26 cellular contexts compared by ENCODE assay signal in genomic region chr3:137325170-137325569, GRCh38.
DNase-seq lines count a peak whose midpoint lies in the region; ATAC-seq, FAIRE-seq and TF ChIP-seq lines count a peak whose summit lies in the region.
"Had no signal": no experiment of that assay in that cellular context is flagged by ENCODE, and none has a peak within 500 bp of the region (broad histone marks: within the 10 kb centered on the region; RNA-seq: fewer than 3 reads in every experiment).

No MANE protein-coding gene starts in this region.

- H3K4me3 Mint-ChIP-seq in activated CD4-positive, alpha-beta memory T cell treated with anti-CD3 and anti-CD28 coated beads, Interleukin-2, amount 10 ng/mL, durations not matched to agents 7 days and 5 days = no peak overlapping the region
- H3K4me3 Mint-ChIP-seq: activated CD4-positive, alpha-beta T cell treated with anti-CD3 and anti-CD28 coated beads, Interleukin-2, amount 10 ng/mL, durations not matched to agents 7 days and 5 days; activated naive CD8-positive, alpha-beta T cell; CD4-positive, CD25-positive, alpha-beta regulatory T cell; H9 had no signal

- no peaks in the 10 kb centered on the region for H3K9me3 Mint-ChIP-seq in activated CD4-positive, alpha-beta memory T cell treated with anti-CD3 and anti-CD28 coated beads, Interleukin-2, amount 10 ng/mL, durations not matched to agents 7 days and 5 days

- no peak overlapping the region for H2AFZ ChIP-seq in OCI-LY3 (ENCODE audit: low read depth, low read length)

- DNase-seq in activated CD4-positive, alpha-beta memory T cell treated with anti-CD3 and anti-CD28 coated beads, Interleukin-2, amount 10 ng/mL, durations not matched to agents 7 days and 5 days = no peak
- DNase-seq in D721Med (ENCODE audit: insufficient read length, low spot score) = no peak
- DNase-seq: activated CD4-positive, alpha-beta T cell treated with anti-CD3 and anti-CD28 coated beads, Interleukin-2, amount 10 ng/mL, durations not matched to agents 7 days and 5 days; activated CD8-positive, alpha-beta memory T cell treated with anti-CD3 and anti-CD28 coated beads, Interleukin-2, amount 50 U/mL, for 4 hours; CD4-positive, CD25-positive, alpha-beta regulatory T cell; DMS 273 treated with DMSO at 0.1 percent for 48 hours; dorsolateral prefrontal cortex; H9; heart left ventricle; left cardiac atrium; NCI-H1436; NCI-H510A treated with DMSO at 0.1 percent for 48 hours; RPMI8226; WERI-Rb-1 had no signal

- H3K9ac ChIP-seq in OCI-LY3 (ENCODE audit: low read length) = no peak overlapping the region

- no peak overlapping the region for H3K27ac Mint-ChIP-seq in activated CD4-positive, alpha-beta memory T cell treated with anti-CD3 and anti-CD28 coated beads, Interleukin-2, amount 10 ng/mL, durations not matched to agents 7 days and 5 days
- H3K27ac Mint-ChIP-seq: activated CD4-positive, alpha-beta T cell treated with anti-CD3 and anti-CD28 coated beads, Interleukin-2, amount 10 ng/mL, durations not matched to agents 7 days and 5 days; activated naive CD8-positive, alpha-beta T cell; activated T-helper 2 cell treated with anti-CD3 and anti-CD28 coated beads, Interferon-gamma antibody, Interleukin-2, Interleukin-4, amounts not matched to agents 10 μg/mL and 5 μg/mL and 100 μg/mL, durations not matched to agents 14 hours and 24 hours and 36 hours; CD4-positive, CD25-positive, alpha-beta regulatory T cell; H9; IgD-negative memory B cell had no signal

- H3K4me1 Mint-ChIP-seq in activated CD4-positive, alpha-beta memory T cell treated with anti-CD3 and anti-CD28 coated beads, Interleukin-2, amount 10 ng/mL, durations not matched to agents 7 days and 5 days = no peaks in the 10 kb centered on the region
- H3K4me1 Mint-ChIP-seq: activated CD4-positive, alpha-beta T cell treated with anti-CD3 and anti-CD28 coated beads, Interleukin-2, amount 10 ng/mL, durations not matched to agents 7 days and 5 days; CD4-positive, CD25-positive, alpha-beta regulatory T cell; IgD-negative memory B cell had no signal

- H3K27me3 Mint-ChIP-seq in activated CD4-positive, alpha-beta memory T cell treated with anti-CD3 and anti-CD28 coated beads, Interleukin-2, amount 10 ng/mL, durations not matched to agents 7 days and 5 days = no peaks in the 10 kb centered on the region
- H3K27me3 Mint-ChIP-seq: activated CD4-positive, alpha-beta T cell treated with anti-CD3 and anti-CD28 coated beads, Interleukin-2, amount 10 ng/mL, durations not matched to agents 7 days and 5 days; activated naive CD8-positive, alpha-beta T cell; CD4-positive, CD25-positive, alpha-beta regulatory T cell; IgD-negative memory B cell had no signal

- no peaks in the 10 kb centered on the region for H4K20me1 ChIP-seq in OCI-LY3 (ENCODE audit: insufficient read depth, low read length)

- POLR2A ChIA-PET in activated CD4-positive, alpha-beta memory T cell treated with anti-CD3 and anti-CD28 coated beads, Interleukin-2, amount 10 ng/mL, durations not matched to agents 7 days and 5 days (lab: Charles Lee) = no interaction called here

- CTCF ChIA-PET in activated CD4-positive, alpha-beta memory T cell treated with anti-CD3 and anti-CD28 coated beads, Interleukin-2, amount 10 ng/mL, durations not matched to agents 7 days and 5 days (lab: Charles Lee) = no interaction called here

- peak overlapping the region; percentile 33 for H3K4me3 ChIP-seq in OCI-LY3 (ENCODE audit: low read length)
- H3K4me3 ChIP-seq: dorsolateral prefrontal cortex, heart left ventricle, SK-N-MC had no signal

- TF ChIP-seq CTCF in OCI-LY3 (IDR thresholded peaks at IDR 0.05; ENCODE audit: low read depth, low read length) (no peak), D721Med (IDR thresholded peaks at IDR 0.05; ENCODE audit: insufficient read depth, missing control alignments) (no peak)

- H3K36me3 Mint-ChIP-seq in activated CD4-positive, alpha-beta memory T cell treated with anti-CD3 and anti-CD28 coated beads, Interleukin-2, amount 10 ng/mL, durations not matched to agents 7 days and 5 days (ENCODE audit: low read depth) = no peaks in the 10 kb centered on the region
- H3K36me3 Mint-ChIP-seq: activated naive CD8-positive, alpha-beta T cell; CD4-positive, CD25-positive, alpha-beta regulatory T cell; IgD-negative memory B cell had no signal

- ATAC-seq in GM18519 (IDR thresholded peaks at IDR 0.05; ENCODE audit: low FRiP score, unreplicated experiment) = peak; percentile 82
- peak; percentile 82 for ATAC-seq in GM19463 (IDR thresholded peaks at IDR 0.05; ENCODE audit: unreplicated experiment)
- peak; percentile 78 for ATAC-seq in HG02938 (IDR thresholded peaks at IDR 0.05; ENCODE audit: unreplicated experiment)
- no peak for ATAC-seq in GM21528 (IDR thresholded peaks at IDR 0.05; ENCODE audit: low FRiP score, unreplicated experiment)
- ATAC-seq: heart left ventricle, left cardiac atrium had no signal

- peak overlapping the region; percentile 49 for H3K4me2 ChIP-seq in OCI-LY3 (ENCODE audit: low read length)

- no peaks in the 10 kb centered on the region for H3K79me2 ChIP-seq in OCI-LY3 (ENCODE audit: low read length)

- H3K9me3 ChIP-seq in OCI-LY3 (ENCODE audit: insufficient read depth, low read length) = no peaks in the 10 kb centered on the region
- H3K9me3 ChIP-seq: neutrophil had no signal

- H3K4me1 ChIP-seq in OCI-LY3 (ENCODE audit: low read length) = peaks cover 49% of the 10 kb centered on the region
- H3K4me1 ChIP-seq: heart left ventricle had no signal

- FAIRE-seq in D721Med (lab: Jason Lieb, UNC) = no peak
- FAIRE-seq: astrocyte, urothelium cell line had no signal

- H3K36me3 ChIP-seq in OCI-LY3 (replicated peaks; ENCODE audit: low read depth, low read length) = no peaks in the 10 kb centered on the region
- H3K36me3 ChIP-seq: heart left ventricle, neutrophil, WERI-Rb-1 had no signal

- peak overlapping the region; percentile 39 for H3K27ac ChIP-seq in OCI-LY3 (ENCODE audit: low read length)
- H3K27ac ChIP-seq: dorsolateral prefrontal cortex, heart left ventricle, neutrophil, SK-N-MC, WERI-Rb-1 had no signal

- no peaks in the 10 kb centered on the region for H3K27me3 ChIP-seq in OCI-LY3 (ENCODE audit: low read depth, low read length)
- H3K27me3 ChIP-seq: neutrophil had no signal
